In genomic region chr9:114504341-114505186, GRCh38 we compare ENCODE assay signal across 1 cellular context.
TF ChIP-seq lines count a peak whose summit lies in the region.

No MANE protein-coding gene starts in this region.

TF ChIP-seq in K562, 482 proteins besides CTCF, POLR2A, EP300 and RAD21 (continued from another document and continues in another):
- no peak for TF ChIP-seq RERE (CRISPR knock-in tag; IDR thresholded peaks at IDR 0.05; ENCODE audit: borderline replicate concordance)
- no peak for TF ChIP-seq LEF1 (IDR thresholded peaks at IDR 0.05)
- TF ChIP-seq BCOR (IDR thresholded peaks at IDR 0.05): no peak
- no peak for TF ChIP-seq XRCC3 (IDR thresholded peaks at IDR 0.05)
- no peak for TF ChIP-seq FUS (optimal IDR thresholded peaks at IDR 0.05; ENCODE audit: low read depth, low read length)
- TF ChIP-seq MAFF (IDR thresholded peaks at IDR 0.05; ENCODE audit: low read length): no peak
- TF ChIP-seq MTA2 (IDR thresholded peaks at IDR 0.05; ENCODE audit: low read depth): no peak
- no peak for TF ChIP-seq C11orf30 (IDR thresholded peaks at IDR 0.05; ENCODE audit: low read depth)
- TF ChIP-seq CREB5 (CRISPR knock-in tag; IDR thresholded peaks at IDR 0.05): no peak
- TF ChIP-seq ZNF277 (CRISPR knock-in tag; IDR thresholded peaks at IDR 0.05; ENCODE audit: borderline replicate concordance): no peak
- TF ChIP-seq TFE3 (CRISPR knock-in tag; IDR thresholded peaks at IDR 0.05): no peak
- TF ChIP-seq POLR2AphosphoS2 (IDR thresholded peaks at IDR 0.05; ENCODE audit: low read length): no peak
- peak; percentile 34; the same call in 1 of the 2 replicates for TF ChIP-seq RB1 (IDR thresholded peaks at IDR 0.05; ENCODE audit: low read depth)
- no peak for TF ChIP-seq CGGBP1 (CRISPR knock-in tag; IDR thresholded peaks at IDR 0.05)
- TF ChIP-seq MEIS2 (IDR thresholded peaks at IDR 0.05; ENCODE audit: partially characterized antibody): no peak
- peak; percentile 66 to 82 for TF ChIP-seq MAZ (CRISPR knock-in tag; conservative IDR thresholded peaks at IDR 0.05 in 1 of 2, IDR thresholded peaks at IDR 0.05 in 1 of 2)
- TF ChIP-seq PHB (CRISPR knock-in tag; IDR thresholded peaks at IDR 0.05): no peak; the same call in 1 of the 2 replicates
- TF ChIP-seq HES1 (IDR thresholded peaks at IDR 0.05; ENCODE audit: low read depth): no peak
- no peak for TF ChIP-seq ZNF778 (CRISPR knock-in tag; IDR thresholded peaks at IDR 0.05)
- no peak for TF ChIP-seq ZNF766 (CRISPR knock-in tag; conservative IDR thresholded peaks at IDR 0.05)
- no peak for TF ChIP-seq COPS2 (conservative IDR thresholded peaks at IDR 0.05)
- no peak for TF ChIP-seq ZNF584 (CRISPR knock-in tag; IDR thresholded peaks at IDR 0.05; ENCODE audit: low read depth)
- TF ChIP-seq CSDE1 (IDR thresholded peaks at IDR 0.05): no peak
- no peak for TF ChIP-seq ZNF445 (CRISPR knock-in tag; IDR thresholded peaks at IDR 0.05; ENCODE audit: low read depth)
- no peak for TF ChIP-seq JUN (IDR thresholded peaks at IDR 0.05; ENCODE audit: borderline replicate concordance, low read depth, low read length)
- 0 out of 2 replicates have a peak, but pooled peaks have one; percentile 23 for TF ChIP-seq JUN (CRISPR knock-in tag; IDR thresholded peaks at IDR 0.05; ENCODE audit: borderline replicate concordance)
- TF ChIP-seq ARID3B (CRISPR knock-in tag; IDR thresholded peaks at IDR 0.05; ENCODE audit: borderline replicate concordance): no peak
- TF ChIP-seq ARID1B (IDR thresholded peaks at IDR 0.05): no peak
- peak; percentile 49 for TF ChIP-seq BHLHE40 (IDR thresholded peaks at IDR 0.05; ENCODE audit: low read length)
- TF ChIP-seq ZFP36 (IDR thresholded peaks at IDR 0.05; ENCODE audit: low read depth, low read length, partially characterized antibody): peak; percentile 80
- no peak for TF ChIP-seq TARDBP (IDR thresholded peaks at IDR 0.05)
- TF ChIP-seq ZC3H11A (IDR thresholded peaks at IDR 0.05; ENCODE audit: low read depth, low read length): no peak
- TF ChIP-seq ZNF507 (tag; conservative IDR thresholded peaks at IDR 0.05): no peak
- no peak for TF ChIP-seq MITF (IDR thresholded peaks at IDR 0.05)
- peak; percentile 74; the same call in 1 of the 2 replicates for TF ChIP-seq SP1 (CRISPR knock-in tag; IDR thresholded peaks at IDR 0.05)
- no peak for TF ChIP-seq ETV1 (tag; conservative IDR thresholded peaks at IDR 0.05; ENCODE audit: low read depth)
- no peak for TF ChIP-seq ZNF444 (CRISPR knock-in tag; IDR thresholded peaks at IDR 0.05)
- TF ChIP-seq ZNF175 (CRISPR knock-in tag; IDR thresholded peaks at IDR 0.05; ENCODE audit: low read depth): no peak
- peak in 1 of 2 experiments; percentile 81; a peak in 1 of 3 replicates for TF ChIP-seq CBX3 (IDR thresholded peaks at IDR 0.05; ENCODE audit: borderline replicate concordance in 1 of 2, low read length in 2 of 2)
- TF ChIP-seq FOXJ3 (CRISPR knock-in tag; IDR thresholded peaks at IDR 0.05): no peak
- TF ChIP-seq ZBTB26 (CRISPR knock-in tag; IDR thresholded peaks at IDR 0.05): no peak
- no peak for TF ChIP-seq STAT5B (CRISPR knock-in tag; IDR thresholded peaks at IDR 0.05)
- no peak for TF ChIP-seq NCOA1 (IDR thresholded peaks at IDR 0.05; ENCODE audit: low read depth)
- 0 out of 2 replicates have a peak, but pooled peaks have one; percentile 12 for TF ChIP-seq ESRRA (IDR thresholded peaks at IDR 0.05; ENCODE audit: borderline replicate concordance, low read depth)
- no peak for TF ChIP-seq HCFC1 (IDR thresholded peaks at IDR 0.05; ENCODE audit: low read depth, low read length)
- no peak for TF ChIP-seq PBX2 (CRISPR knock-in tag; IDR thresholded peaks at IDR 0.05; ENCODE audit: low read depth)
- no peak for TF ChIP-seq PBX2 (tag; conservative IDR thresholded peaks at IDR 0.05; ENCODE audit: low read depth)
- TF ChIP-seq ASH1L (IDR thresholded peaks at IDR 0.05; ENCODE audit: borderline replicate concordance, low read depth, partially characterized antibody): no peak
- no peak for TF ChIP-seq ZBTB2 (IDR thresholded peaks at IDR 0.05)
